In the genomic region with DNA sequence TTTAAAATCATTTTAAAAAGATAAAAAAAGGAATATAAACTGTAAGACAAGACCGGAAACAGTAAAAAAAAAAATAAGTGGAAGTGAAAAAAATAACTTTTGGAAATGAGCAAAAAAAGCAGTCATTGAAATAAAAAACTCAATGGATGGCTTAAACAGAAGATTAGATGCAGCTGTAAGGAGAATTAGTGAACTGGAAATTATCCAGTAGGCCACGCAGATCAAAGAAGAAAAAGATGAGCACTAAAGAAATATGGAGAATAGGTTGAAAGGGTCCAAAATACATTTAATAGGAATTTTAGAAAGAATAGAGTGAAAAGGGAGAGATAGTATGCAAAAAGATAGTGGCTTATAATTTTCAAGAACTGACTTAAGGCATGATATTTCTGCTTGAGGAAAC, we compare ENCODE assay signal across 4 cellular contexts.
A peak's percentile ranks its signal among the peaks of the same experiment; 100 is the strongest.
TF ChIP-seq lines count a peak whose summit lies in the region.

No MANE protein-coding gene starts in this region.

TF ChIP-seq in SK-N-SH treated with all-trans-retinoic acid at 6 μM for 48 hours, 23 proteins besides CTCF, POLR2A, EP300 and RAD21:
- TF ChIP-seq, protein P1, sequence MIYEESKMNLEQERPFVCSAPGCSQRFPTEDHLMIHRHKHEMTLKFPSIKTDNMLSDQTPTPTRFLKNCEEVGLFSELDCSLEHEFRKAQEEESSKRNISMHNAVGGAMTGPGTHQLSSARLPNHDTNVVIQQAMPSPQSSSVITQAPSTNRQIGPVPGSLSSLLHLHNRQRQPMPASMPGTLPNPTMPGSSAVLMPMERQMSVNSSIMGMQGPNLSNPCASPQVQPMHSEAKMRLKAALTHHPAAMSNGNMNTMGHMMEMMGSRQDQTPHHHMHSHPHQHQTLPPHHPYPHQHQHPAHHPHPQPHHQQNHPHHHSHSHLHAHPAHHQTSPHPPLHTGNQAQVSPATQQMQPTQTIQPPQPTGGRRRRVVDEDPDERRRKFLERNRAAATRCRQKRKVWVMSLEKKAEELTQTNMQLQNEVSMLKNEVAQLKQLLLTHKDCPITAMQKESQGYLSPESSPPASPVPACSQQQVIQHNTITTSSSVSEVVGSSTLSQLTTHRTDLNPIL (CRISPR knock-in tag; IDR thresholded peaks at IDR 0.05; ENCODE audit: low read depth): no peak
- TF ChIP-seq ARNTL (CRISPR knock-in tag; IDR thresholded peaks at IDR 0.05; ENCODE audit: borderline replicate concordance, low read depth) (no peak), ESRRG (CRISPR knock-in tag; IDR thresholded peaks at IDR 0.05) (no peak), ZFP30 (CRISPR knock-in tag; IDR thresholded peaks at IDR 0.05) (peak; percentile 72)
TF ChIP-seq in SK-N-SH treated with all-trans-retinoic acid at 6 μM for 48 hours: peak in this region for 1.

TF ChIP-seq in SK-N-SH, 30 proteins besides CTCF, POLR2A, EP300 and RAD21 (continued from another document):
- TF ChIP-seq SIN3A (IDR thresholded peaks at IDR 0.05; ENCODE audit: borderline replicate concordance, low read depth, low read length): no peak
- TF ChIP-seq RXRA (IDR thresholded peaks at IDR 0.05; ENCODE audit: borderline replicate concordance, low read depth): no peak

TF ChIP-seq in A549, 52 proteins besides CTCF, POLR2A, EP300 and RAD21 (continued from another document):
- TF ChIP-seq EHMT2 (IDR thresholded peaks at IDR 0.05; ENCODE audit: low read depth): no peak
- no peak for TF ChIP-seq CHD2 (IDR thresholded peaks at IDR 0.05; ENCODE audit: low read length, partially characterized antibody)
- TF ChIP-seq HOXA7 (CRISPR knock-in tag; IDR thresholded peaks at IDR 0.05): no peak
- TF ChIP-seq ESRRA (IDR thresholded peaks at IDR 0.05; ENCODE audit: borderline replicate concordance, low read length): no peak
- TF ChIP-seq, protein P2, sequence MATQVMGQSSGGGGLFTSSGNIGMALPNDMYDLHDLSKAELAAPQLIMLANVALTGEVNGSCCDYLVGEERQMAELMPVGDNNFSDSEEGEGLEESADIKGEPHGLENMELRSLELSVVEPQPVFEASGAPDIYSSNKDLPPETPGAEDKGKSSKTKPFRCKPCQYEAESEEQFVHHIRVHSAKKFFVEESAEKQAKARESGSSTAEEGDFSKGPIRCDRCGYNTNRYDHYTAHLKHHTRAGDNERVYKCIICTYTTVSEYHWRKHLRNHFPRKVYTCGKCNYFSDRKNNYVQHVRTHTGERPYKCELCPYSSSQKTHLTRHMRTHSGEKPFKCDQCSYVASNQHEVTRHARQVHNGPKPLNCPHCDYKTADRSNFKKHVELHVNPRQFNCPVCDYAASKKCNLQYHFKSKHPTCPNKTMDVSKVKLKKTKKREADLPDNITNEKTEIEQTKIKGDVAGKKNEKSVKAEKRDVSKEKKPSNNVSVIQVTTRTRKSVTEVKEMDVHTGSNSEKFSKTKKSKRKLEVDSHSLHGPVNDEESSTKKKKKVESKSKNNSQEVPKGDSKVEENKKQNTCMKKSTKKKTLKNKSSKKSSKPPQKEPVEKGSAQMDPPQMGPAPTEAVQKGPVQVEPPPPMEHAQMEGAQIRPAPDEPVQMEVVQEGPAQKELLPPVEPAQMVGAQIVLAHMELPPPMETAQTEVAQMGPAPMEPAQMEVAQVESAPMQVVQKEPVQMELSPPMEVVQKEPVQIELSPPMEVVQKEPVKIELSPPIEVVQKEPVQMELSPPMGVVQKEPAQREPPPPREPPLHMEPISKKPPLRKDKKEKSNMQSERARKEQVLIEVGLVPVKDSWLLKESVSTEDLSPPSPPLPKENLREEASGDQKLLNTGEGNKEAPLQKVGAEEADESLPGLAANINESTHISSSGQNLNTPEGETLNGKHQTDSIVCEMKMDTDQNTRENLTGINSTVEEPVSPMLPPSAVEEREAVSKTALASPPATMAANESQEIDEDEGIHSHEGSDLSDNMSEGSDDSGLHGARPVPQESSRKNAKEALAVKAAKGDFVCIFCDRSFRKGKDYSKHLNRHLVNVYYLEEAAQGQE (IDR thresholded peaks at IDR 0.05): no peak
- TF ChIP-seq HDAC2 (IDR thresholded peaks at IDR 0.05): no peak
- no peak for TF ChIP-seq TP53 (CRISPR knock-in tag; IDR thresholded peaks at IDR 0.05)
- no peak for TF ChIP-seq MYC (IDR thresholded peaks at IDR 0.05; ENCODE audit: borderline replicate concordance, low read length)
- TF ChIP-seq, protein P3, sequence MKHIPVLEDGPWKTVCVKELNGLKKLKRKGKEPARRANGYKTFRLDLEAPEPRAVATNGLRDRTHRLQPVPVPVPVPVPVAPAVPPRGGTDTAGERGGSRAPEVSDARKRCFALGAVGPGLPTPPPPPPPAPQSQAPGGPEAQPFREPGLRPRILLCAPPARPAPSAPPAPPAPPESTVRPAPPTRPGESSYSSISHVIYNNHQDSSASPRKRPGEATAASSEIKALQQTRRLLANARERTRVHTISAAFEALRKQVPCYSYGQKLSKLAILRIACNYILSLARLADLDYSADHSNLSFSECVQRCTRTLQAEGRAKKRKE (CRISPR knock-in tag; IDR thresholded peaks at IDR 0.05; ENCODE audit: low read depth): no peak
- no peak for TF ChIP-seq NFE2L2 (conservative IDR thresholded peaks at IDR 0.05; ENCODE audit: low read length)
- TF ChIP-seq CBX2 (IDR thresholded peaks at IDR 0.05; ENCODE audit: borderline replicate concordance, low read depth): no peak
- no peak for TF ChIP-seq GATA3 (IDR thresholded peaks at IDR 0.05; ENCODE audit: borderline replicate concordance)
- no peak for TF ChIP-seq EHF (CRISPR knock-in tag; IDR thresholded peaks at IDR 0.05)
- TF ChIP-seq KDM5A (IDR thresholded peaks at IDR 0.05): no peak
- TF ChIP-seq BHLHE40 (IDR thresholded peaks at IDR 0.05; ENCODE audit: low read depth, low read length): no peak
- TF ChIP-seq, protein P4, sequence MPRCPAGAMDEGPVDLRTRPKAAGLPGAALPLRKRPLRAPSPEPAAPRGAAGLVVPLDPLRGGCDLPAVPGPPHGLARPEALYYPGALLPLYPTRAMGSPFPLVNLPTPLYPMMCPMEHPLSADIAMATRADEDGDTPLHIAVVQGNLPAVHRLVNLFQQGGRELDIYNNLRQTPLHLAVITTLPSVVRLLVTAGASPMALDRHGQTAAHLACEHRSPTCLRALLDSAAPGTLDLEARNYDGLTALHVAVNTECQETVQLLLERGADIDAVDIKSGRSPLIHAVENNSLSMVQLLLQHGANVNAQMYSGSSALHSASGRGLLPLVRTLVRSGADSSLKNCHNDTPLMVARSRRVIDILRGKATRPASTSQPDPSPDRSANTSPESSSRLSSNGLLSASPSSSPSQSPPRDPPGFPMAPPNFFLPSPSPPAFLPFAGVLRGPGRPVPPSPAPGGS (IDR thresholded peaks at IDR 0.05): no peak

TF ChIP-seq in HEK293, 187 proteins besides CTCF, POLR2A, EP300 and RAD21:
- TF ChIP-seq, protein P5, sequence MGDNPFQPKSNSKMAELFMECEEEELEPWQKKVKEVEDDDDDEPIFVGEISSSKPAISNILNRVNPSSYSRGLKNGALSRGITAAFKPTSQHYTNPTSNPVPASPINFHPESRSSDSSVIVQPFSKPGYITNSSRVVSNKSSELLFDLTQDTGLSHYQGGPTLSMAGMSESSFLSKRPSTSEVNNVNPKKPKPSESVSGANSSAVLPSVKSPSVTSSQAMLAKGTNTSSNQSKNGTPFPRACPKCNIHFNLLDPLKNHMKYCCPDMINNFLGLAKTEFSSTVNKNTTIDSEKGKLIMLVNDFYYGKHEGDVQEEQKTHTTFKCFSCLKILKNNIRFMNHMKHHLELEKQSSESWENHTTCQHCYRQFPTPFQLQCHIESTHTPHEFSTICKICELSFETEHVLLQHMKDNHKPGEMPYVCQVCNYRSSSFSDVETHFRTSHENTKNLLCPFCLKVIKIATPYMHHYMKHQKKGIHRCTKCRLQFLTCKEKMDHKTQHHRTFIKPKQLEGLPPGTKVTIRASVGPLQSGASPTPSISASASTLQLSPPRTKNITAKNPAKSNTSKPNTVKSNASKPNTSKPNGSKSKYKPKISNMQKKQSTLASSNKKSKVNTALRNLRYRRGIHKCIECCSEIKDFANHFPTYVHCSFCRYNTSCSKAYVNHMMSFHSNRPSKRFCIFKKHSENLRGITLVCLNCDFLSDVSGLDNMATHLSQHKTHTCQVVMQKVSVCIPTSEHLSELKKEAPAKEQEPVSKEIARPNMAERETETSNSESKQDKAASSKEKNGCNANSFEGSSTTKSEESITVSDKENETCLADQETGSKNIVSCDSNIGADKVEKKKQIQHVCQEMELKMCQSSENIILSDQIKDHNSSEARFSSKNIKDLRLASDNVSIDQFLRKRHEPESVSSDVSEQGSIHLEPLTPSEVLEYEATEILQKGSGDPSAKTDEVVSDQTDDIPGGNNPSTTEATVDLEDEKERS (tag by site-specific recombination; IDR thresholded peaks at IDR 0.05): peak; percentile 65; the same call in 1 of the 2 replicates
- no peak for TF ChIP-seq ZNF140 (tag by site-specific recombination; IDR thresholded peaks at IDR 0.05)
TF ChIP-seq in HEK293: peak in this region for 1.
